2 cellular contexts compared by ENCODE assay signal in the genomic region with DNA sequence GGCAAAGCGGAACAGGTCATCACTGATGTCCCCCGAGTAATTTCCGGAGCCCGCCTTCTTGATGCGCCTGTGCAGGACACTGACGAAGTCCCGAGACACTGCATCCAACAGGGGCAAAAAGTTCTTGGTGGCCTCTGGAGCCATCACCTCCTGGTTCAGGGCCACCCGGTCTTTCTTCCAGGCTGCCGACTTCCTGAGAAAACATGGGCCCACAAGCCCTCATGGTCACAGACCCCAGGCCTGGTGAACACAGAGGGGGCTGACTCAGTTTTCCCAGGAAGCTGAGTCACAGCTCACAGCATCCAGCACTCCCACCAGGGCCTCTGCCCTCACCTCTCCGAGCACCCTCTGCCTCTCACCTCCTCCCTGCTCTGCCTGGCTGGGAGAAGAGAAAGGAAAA.
TF ChIP-seq lines count a peak whose summit lies in the region.

No MANE protein-coding gene starts in this region.

TF ChIP-seq in GM23338, 12 proteins besides CTCF, POLR2A, EP300 and RAD21:
- TF ChIP-seq STAT1 (IDR thresholded peaks at IDR 0.05; ENCODE audit: unreplicated experiment): no peak
- TF ChIP-seq EZH2phosphoT487 (IDR thresholded peaks at IDR 0.05; ENCODE audit: unreplicated experiment): no peak
- no peak for TF ChIP-seq CREB1 (CRISPR knock-in tag; IDR thresholded peaks at IDR 0.05; ENCODE audit: low read depth)
- TF ChIP-seq POLR2AphosphoS5 (IDR thresholded peaks at IDR 0.05; ENCODE audit: low read depth): no peak
- TF ChIP-seq, protein P1, sequence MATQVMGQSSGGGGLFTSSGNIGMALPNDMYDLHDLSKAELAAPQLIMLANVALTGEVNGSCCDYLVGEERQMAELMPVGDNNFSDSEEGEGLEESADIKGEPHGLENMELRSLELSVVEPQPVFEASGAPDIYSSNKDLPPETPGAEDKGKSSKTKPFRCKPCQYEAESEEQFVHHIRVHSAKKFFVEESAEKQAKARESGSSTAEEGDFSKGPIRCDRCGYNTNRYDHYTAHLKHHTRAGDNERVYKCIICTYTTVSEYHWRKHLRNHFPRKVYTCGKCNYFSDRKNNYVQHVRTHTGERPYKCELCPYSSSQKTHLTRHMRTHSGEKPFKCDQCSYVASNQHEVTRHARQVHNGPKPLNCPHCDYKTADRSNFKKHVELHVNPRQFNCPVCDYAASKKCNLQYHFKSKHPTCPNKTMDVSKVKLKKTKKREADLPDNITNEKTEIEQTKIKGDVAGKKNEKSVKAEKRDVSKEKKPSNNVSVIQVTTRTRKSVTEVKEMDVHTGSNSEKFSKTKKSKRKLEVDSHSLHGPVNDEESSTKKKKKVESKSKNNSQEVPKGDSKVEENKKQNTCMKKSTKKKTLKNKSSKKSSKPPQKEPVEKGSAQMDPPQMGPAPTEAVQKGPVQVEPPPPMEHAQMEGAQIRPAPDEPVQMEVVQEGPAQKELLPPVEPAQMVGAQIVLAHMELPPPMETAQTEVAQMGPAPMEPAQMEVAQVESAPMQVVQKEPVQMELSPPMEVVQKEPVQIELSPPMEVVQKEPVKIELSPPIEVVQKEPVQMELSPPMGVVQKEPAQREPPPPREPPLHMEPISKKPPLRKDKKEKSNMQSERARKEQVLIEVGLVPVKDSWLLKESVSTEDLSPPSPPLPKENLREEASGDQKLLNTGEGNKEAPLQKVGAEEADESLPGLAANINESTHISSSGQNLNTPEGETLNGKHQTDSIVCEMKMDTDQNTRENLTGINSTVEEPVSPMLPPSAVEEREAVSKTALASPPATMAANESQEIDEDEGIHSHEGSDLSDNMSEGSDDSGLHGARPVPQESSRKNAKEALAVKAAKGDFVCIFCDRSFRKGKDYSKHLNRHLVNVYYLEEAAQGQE (IDR thresholded peaks at IDR 0.05; ENCODE audit: unreplicated experiment): no peak
- TF ChIP-seq JUNB (IDR thresholded peaks at IDR 0.05; ENCODE audit: unreplicated experiment): no peak
- TF ChIP-seq ZNF331 (CRISPR knock-in tag; IDR thresholded peaks at IDR 0.05; ENCODE audit: low read depth): no peak
- TF ChIP-seq EZH2 (IDR thresholded peaks at IDR 0.05; ENCODE audit: low read depth, unreplicated experiment): no peak
- TF ChIP-seq, protein P2, sequence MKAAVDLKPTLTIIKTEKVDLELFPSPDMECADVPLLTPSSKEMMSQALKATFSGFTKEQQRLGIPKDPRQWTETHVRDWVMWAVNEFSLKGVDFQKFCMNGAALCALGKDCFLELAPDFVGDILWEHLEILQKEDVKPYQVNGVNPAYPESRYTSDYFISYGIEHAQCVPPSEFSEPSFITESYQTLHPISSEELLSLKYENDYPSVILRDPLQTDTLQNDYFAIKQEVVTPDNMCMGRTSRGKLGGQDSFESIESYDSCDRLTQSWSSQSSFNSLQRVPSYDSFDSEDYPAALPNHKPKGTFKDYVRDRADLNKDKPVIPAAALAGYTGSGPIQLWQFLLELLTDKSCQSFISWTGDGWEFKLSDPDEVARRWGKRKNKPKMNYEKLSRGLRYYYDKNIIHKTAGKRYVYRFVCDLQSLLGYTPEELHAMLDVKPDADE (IDR thresholded peaks at IDR 0.05): no peak

TF ChIP-seq in K562, 482 proteins besides CTCF, POLR2A, EP300 and RAD21:
- TF ChIP-seq RREB1 (CRISPR knock-in tag; IDR thresholded peaks at IDR 0.05) (no peak), ZBTB8A (IDR thresholded peaks at IDR 0.05; ENCODE audit: partially characterized antibody) (no peak), SAFB2 (IDR thresholded peaks at IDR 0.05; ENCODE audit: borderline replicate concordance, low read depth, low read length, severe bottlenecking) (no peak), SOX6 (IDR thresholded peaks at IDR 0.05) (no peak), FOSL1 (tag; conservative IDR thresholded peaks at IDR 0.05) (0 out of 2 replicates have a peak, but pooled peaks have one; percentile 45), SAFB (IDR thresholded peaks at IDR 0.05; ENCODE audit: borderline replicate concordance, low read depth, low read length) (no peak), ATF3 (IDR thresholded peaks at IDR 0.05) (peak; percentile 29; the same call in 1 of the 2 replicates), ATF3 (CRISPR knock-in tag; conservative IDR thresholded peaks at IDR 0.05) (no peak), HDAC8 (tag; IDR thresholded peaks at IDR 0.05) (no peak), NRF1 (conservative IDR thresholded peaks at IDR 0.05 in 1 of 2, IDR thresholded peaks at IDR 0.05 in 1 of 2) (0 out of 4 replicates have a peak, but pooled peaks of 1 of the 2 experiments have one; percentile 19), FOXJ2 (tag; IDR thresholded peaks at IDR 0.05) (no peak), NEUROD1 (IDR thresholded peaks at IDR 0.05; ENCODE audit: borderline replicate concordance, low read depth, low read length, partially characterized antibody) (no peak), KAT8 (IDR thresholded peaks at IDR 0.05; ENCODE audit: low read depth) (no peak), ZNF668 (CRISPR knock-in tag; IDR thresholded peaks at IDR 0.05) (no peak)
